Comparison of ENCODE assay signal across 1 cellular context in genomic region chr15:84715442-84716035, GRCh38.
TF ChIP-seq lines count a peak whose summit lies in the region.

No MANE protein-coding gene starts in this region.

TF ChIP-seq in WTC11, 78 proteins besides CTCF, POLR2A, EP300 and RAD21 (continued from another document):
- TF ChIP-seq CDX4 (CRISPR knock-in tag; IDR thresholded peaks at IDR 0.05; ENCODE audit: borderline replicate concordance) (no peak), PRDM15 (CRISPR knock-in tag; IDR thresholded peaks at IDR 0.05) (no peak), USF1 (CRISPR knock-in tag; IDR thresholded peaks at IDR 0.05) (no peak)
TF ChIP-seq in WTC11: peak in this region for 0.
